In genomic region chr14:22227084-22227483, GRCh38 we compare ENCODE assay signal across 21 cellular contexts.
DNase-seq lines count a peak whose midpoint lies in the region; ATAC-seq, FAIRE-seq and TF ChIP-seq lines count a peak whose summit lies in the region.
"Had no signal": no experiment of that assay in that cellular context is flagged by ENCODE, and none has a peak within 500 bp of the region (broad histone marks: within the 10 kb centered on the region; RNA-seq: fewer than 3 reads in every experiment).

No MANE protein-coding gene starts in this region.

- peaks cover 35% of the 10 kb centered on the region for H3K4me1 Mint-ChIP-seq in stimulated activated naive CD8-positive, alpha-beta T cell treated with anti-CD3 and anti-CD28 coated beads, Interleukin-15, Interleukin-2, amounts not matched to agents 100 ng/mL and 50 ng/mL, for 24 hours (ENCODE audit: low read depth)
- H3K4me1 Mint-ChIP-seq in astrocyte (ENCODE audit: low read depth, unreplicated experiment) = peaks cover 28% of the 10 kb centered on the region
- H3K4me1 Mint-ChIP-seq: neural crest cell had no signal

- peak overlapping the region; percentile 70 for H3K4me3 Mint-ChIP-seq in stimulated activated naive CD8-positive, alpha-beta T cell treated with anti-CD3 and anti-CD28 coated beads, Interleukin-15, Interleukin-2, amounts not matched to agents 100 ng/mL and 50 ng/mL, for 24 hours
- H3K4me3 Mint-ChIP-seq in astrocyte (ENCODE audit: unreplicated experiment) = no peak overlapping the region
- H3K4me3 Mint-ChIP-seq: mesothelial cell of epicardium, neural crest cell had no signal

- no peak for TF ChIP-seq CTCF in OCI-LY3 (IDR thresholded peaks at IDR 0.05; ENCODE audit: low read depth, low read length)
- TF ChIP-seq CTCF in astrocyte (IDR thresholded peaks at IDR 0.05; ENCODE audit: insufficient read depth, low read depth, low read length) = no peak
- TF ChIP-seq CTCF in upper lobe of right lung (IDR thresholded peaks at IDR 0.05) = no peak
- TF ChIP-seq CTCF in right atrium auricular region (IDR thresholded peaks at IDR 0.05) = no peak

- peaks cover 4% of the 10 kb centered on the region for H3K27me3 Mint-ChIP-seq in stimulated activated naive CD8-positive, alpha-beta T cell treated with anti-CD3 and anti-CD28 coated beads, Interleukin-15, Interleukin-2, amounts not matched to agents 100 ng/mL and 50 ng/mL, for 24 hours
- H3K27me3 Mint-ChIP-seq in astrocyte (ENCODE audit: low read depth, unreplicated experiment) = peaks cover 2% of the 10 kb centered on the region

- H3K36me3 ChIP-seq in OCI-LY3 (replicated peaks; ENCODE audit: low read depth, low read length) (no peaks in the 10 kb centered on the region), astrocyte (ENCODE audit: insufficient read depth, low read length) (no peaks in the 10 kb centered on the region), upper lobe of right lung (no peaks in the 10 kb centered on the region), right atrium auricular region (no peaks in the 10 kb centered on the region)
- H3K36me3 ChIP-seq: brain microvascular endothelial cell, HAP-1, spleen had no signal

- H3K27ac ChIP-seq in OCI-LY3 (ENCODE audit: low read length) (peak overlapping the region; percentile 58), astrocyte (ENCODE audit: low read depth, low read length) (no peak overlapping the region), upper lobe of right lung (no peak overlapping the region), right atrium auricular region (no peak overlapping the region)
- H3K27ac ChIP-seq: brain microvascular endothelial cell, testis had no signal

- H3K79me2 ChIP-seq in OCI-LY3 (ENCODE audit: low read length) (no peaks in the 10 kb centered on the region), astrocyte (ENCODE audit: insufficient read depth, low read length) (no peaks in the 10 kb centered on the region)

- H3K9me3 ChIP-seq in OCI-LY3 (ENCODE audit: insufficient read depth, low read length) (no peaks in the 10 kb centered on the region), astrocyte (ENCODE audit: insufficient read depth, low read depth, low read length) (no peaks in the 10 kb centered on the region), upper lobe of right lung (no peaks in the 10 kb centered on the region), right atrium auricular region (no peaks in the 10 kb centered on the region)
- H3K9me3 ChIP-seq: HAP-1, SK-N-SH, testis had no signal

- H3K36me3 Mint-ChIP-seq in stimulated activated naive CD8-positive, alpha-beta T cell treated with anti-CD3 and anti-CD28 coated beads, Interleukin-15, Interleukin-2, amounts not matched to agents 100 ng/mL and 50 ng/mL, for 24 hours (ENCODE audit: low read depth) = no peaks in the 10 kb centered on the region
- H3K36me3 Mint-ChIP-seq in astrocyte (ENCODE audit: low read depth, unreplicated experiment) = no peaks in the 10 kb centered on the region
- H3K36me3 Mint-ChIP-seq: mesothelial cell of epicardium had no signal

- DNase-seq in stimulated activated naive CD8-positive, alpha-beta T cell treated with anti-CD3 and anti-CD28 coated beads, Interleukin-15, Interleukin-2, amounts not matched to agents 100 U/mL and 50 U/mL, for 24 hours = no peak
- DNase-seq in astrocyte (ENCODE audit: low read depth) (no peak), upper lobe of right lung (no peak), EL (no peak), right atrium auricular region (ENCODE audit: low spot score) (no peak)
- no peak for DNase-seq in activated CD4-positive, CD25-positive, alpha-beta regulatory T cell (lab: John Stamatoyannopoulos, UW)
- DNase-seq: brain microvascular endothelial cell; NCI-H1105; NCI-H526 treated with DMSO at 0.1 percent for 48 hours; SK-N-SH; spleen; stimulated activated CD8-positive, alpha-beta memory T cell treated with anti-CD3 and anti-CD28 coated beads, Interleukin-4, amount 100 ng/mL, for 48 hours; testis had no signal

- no peak for FAIRE-seq in astrocyte (lab: Jason Lieb, UNC)
- FAIRE-seq: frontal cortex, GM19239, K562 had no signal

- H4K20me1 ChIP-seq in OCI-LY3 (ENCODE audit: insufficient read depth, low read length) (no peaks in the 10 kb centered on the region), astrocyte (ENCODE audit: insufficient read depth, low read length) (no peaks in the 10 kb centered on the region)

- H3K4me2 ChIP-seq in OCI-LY3 (ENCODE audit: low read length) = peak overlapping the region; percentile 85
- no peak overlapping the region for H3K4me2 ChIP-seq in astrocyte (ENCODE audit: low read length)
- H3K4me2 ChIP-seq: SK-N-SH had no signal

- no peaks in the 10 kb centered on the region for H3K9me3 Mint-ChIP-seq in stimulated activated naive CD8-positive, alpha-beta T cell treated with anti-CD3 and anti-CD28 coated beads, Interleukin-15, Interleukin-2, amounts not matched to agents 100 ng/mL and 50 ng/mL, for 24 hours
- H3K9me3 Mint-ChIP-seq in astrocyte (ENCODE audit: unreplicated experiment) = peaks cover 3% of the 10 kb centered on the region
- H3K9me3 Mint-ChIP-seq: mesothelial cell of epicardium, neural crest cell had no signal

- intact Hi-C loops in upper lobe of right lung (cut with DNase I) = no loop called here

- H3K9ac ChIP-seq in OCI-LY3 (ENCODE audit: low read length) = peak overlapping the region; percentile 61
- no peak overlapping the region for H3K9ac ChIP-seq in astrocyte (ENCODE audit: low read length)
- H3K9ac ChIP-seq: SK-N-SH had no signal

- peaks cover 61% of the 10 kb centered on the region for H3K4me1 ChIP-seq in OCI-LY3 (ENCODE audit: low read length)
- H3K4me1 ChIP-seq in astrocyte (ENCODE audit: insufficient read depth, low read length) = peaks cover 15% of the 10 kb centered on the region
- no peaks in the 10 kb centered on the region for H3K4me1 ChIP-seq in upper lobe of right lung
- H3K4me1 ChIP-seq in right atrium auricular region = no peaks in the 10 kb centered on the region
- H3K4me1 ChIP-seq: HAP-1, testis had no signal

- peak overlapping the region; percentile 96 for H2AFZ ChIP-seq in OCI-LY3 (ENCODE audit: low read depth, low read length)
- no peak overlapping the region for H2AFZ ChIP-seq in astrocyte (ENCODE audit: low read depth, low read length)

- ATAC-seq in stimulated activated naive CD8-positive, alpha-beta T cell treated with anti-CD3 and anti-CD28 coated beads, Interleukin-15, Interleukin-2, amounts not matched to agents 100 U/mL and 50 U/mL, for 24 hours = no peak
- ATAC-seq in upper lobe of right lung = peak; percentile 27
- ATAC-seq: K562 had no signal

- H3K27ac Mint-ChIP-seq in stimulated activated naive CD8-positive, alpha-beta T cell treated with anti-CD3 and anti-CD28 coated beads, Interleukin-15, Interleukin-2, amounts not matched to agents 100 ng/mL and 50 ng/mL, for 24 hours = no peak overlapping the region
- H3K27ac Mint-ChIP-seq in astrocyte (ENCODE audit: unreplicated experiment) = peak overlapping the region; percentile 88

- H3K4me3 ChIP-seq in OCI-LY3 (ENCODE audit: low read length) (peak overlapping the region; percentile 70), astrocyte (ENCODE audit: insufficient read depth, low read depth, low read length) (no peak overlapping the region), upper lobe of right lung (no peak overlapping the region), right atrium auricular region (no peak overlapping the region)
- H3K4me3 ChIP-seq: HAP-1, K562, testis had no signal

- H3K27me3 ChIP-seq in OCI-LY3 (ENCODE audit: low read depth, low read length) = no peaks in the 10 kb centered on the region
- no peaks in the 10 kb centered on the region for H3K27me3 ChIP-seq in astrocyte (ENCODE audit: insufficient read depth, low read length)
- H3K27me3 ChIP-seq in upper lobe of right lung = no peaks in the 10 kb centered on the region
- H3K27me3 ChIP-seq in right atrium auricular region = no peaks in the 10 kb centered on the region
- H3K27me3 ChIP-seq: brain microvascular endothelial cell, spleen, testis had no signal
